Comparison of ENCODE assay signal across 1 cellular context in the genomic region with DNA sequence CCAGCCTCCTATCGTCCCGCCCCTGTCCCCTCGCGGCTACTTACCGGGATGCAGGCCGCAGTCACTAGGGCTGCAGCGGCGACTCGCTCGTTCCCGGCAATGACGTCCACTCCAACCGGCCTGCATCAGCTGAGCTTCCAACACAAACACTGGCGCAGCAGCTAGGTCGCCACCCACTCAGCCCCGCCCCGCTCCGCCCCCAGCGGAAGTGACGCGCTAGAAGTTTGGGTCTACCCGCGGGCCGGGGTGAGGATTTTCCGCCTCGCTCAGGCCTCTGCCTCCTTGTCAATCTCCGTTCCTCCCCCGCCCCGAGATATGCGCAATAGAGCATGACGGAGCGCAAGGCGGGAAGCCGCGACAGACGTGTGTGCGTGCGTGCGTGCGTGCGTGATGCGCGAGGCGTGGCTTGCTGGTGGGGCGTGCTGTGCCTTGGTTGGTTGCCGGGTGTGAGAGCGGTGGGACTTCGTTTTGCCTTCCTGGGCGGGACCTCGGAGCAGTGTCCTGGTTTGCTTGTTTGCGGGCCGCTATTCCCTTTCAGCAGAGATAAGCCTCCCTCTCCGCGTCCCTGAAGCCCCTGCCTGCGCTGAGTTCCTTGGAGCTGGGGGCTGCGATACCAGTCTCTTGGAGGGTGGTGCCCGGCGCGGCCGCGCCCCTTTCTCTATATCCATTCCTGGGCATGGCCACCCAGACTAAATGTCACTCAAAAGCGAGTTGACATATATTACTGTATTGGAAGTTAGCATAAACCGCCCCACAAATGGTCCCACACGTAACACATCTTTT.
TF ChIP-seq lines count a peak whose summit lies in the region.

A gene with protein sequence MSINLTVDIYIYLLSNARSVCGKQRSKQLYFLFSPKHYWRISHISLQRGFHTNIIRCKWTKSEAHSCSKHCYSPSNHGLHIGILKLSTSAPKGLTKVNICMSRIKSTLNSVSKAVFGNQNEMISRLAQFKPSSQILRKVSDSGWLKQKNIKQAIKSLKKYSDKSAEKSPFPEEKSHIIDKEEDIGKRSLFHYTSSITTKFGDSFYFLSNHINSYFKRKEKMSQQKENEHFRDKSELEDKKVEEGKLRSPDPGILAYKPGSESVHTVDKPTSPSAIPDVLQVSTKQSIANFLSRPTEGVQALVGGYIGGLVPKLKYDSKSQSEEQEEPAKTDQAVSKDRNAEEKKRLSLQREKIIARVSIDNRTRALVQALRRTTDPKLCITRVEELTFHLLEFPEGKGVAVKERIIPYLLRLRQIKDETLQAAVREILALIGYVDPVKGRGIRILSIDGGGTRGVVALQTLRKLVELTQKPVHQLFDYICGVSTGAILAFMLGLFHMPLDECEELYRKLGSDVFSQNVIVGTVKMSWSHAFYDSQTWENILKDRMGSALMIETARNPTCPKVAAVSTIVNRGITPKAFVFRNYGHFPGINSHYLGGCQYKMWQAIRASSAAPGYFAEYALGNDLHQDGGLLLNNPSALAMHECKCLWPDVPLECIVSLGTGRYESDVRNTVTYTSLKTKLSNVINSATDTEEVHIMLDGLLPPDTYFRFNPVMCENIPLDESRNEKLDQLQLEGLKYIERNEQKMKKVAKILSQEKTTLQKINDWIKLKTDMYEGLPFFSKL (minus strand): TSS at position 151 of the 783 bp plus-strand sequence. CDS start 10,644 bp downstream, outside the sequence.

TF ChIP-seq in K562, 482 proteins besides CTCF, POLR2A, EP300 and RAD21 (continued from another document and continues in another):
- TF ChIP-seq, protein P1, sequence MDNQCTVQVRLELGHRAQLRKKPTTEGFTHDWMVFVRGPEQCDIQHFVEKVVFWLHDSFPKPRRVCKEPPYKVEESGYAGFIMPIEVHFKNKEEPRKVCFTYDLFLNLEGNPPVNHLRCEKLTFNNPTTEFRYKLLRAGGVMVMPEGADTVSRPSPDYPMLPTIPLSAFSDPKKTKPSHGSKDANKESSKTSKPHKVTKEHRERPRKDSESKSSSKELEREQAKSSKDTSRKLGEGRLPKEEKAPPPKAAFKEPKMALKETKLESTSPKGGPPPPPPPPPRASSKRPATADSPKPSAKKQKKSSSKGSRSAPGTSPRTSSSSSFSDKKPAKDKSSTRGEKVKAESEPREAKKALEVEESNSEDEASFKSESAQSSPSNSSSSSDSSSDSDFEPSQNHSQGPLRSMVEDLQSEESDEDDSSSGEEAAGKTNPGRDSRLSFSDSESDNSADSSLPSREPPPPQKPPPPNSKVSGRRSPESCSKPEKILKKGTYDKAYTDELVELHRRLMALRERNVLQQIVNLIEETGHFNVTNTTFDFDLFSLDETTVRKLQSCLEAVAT (IDR thresholded peaks at IDR 0.05): peak in 1 of 2 experiments; percentile 64; a peak in 1 of 4 replicates
- no peak for TF ChIP-seq HDAC3 (IDR thresholded peaks at IDR 0.05; ENCODE audit: borderline replicate concordance, partially characterized antibody)
- peak; percentile 51; the same call in 1 of the 2 replicates for TF ChIP-seq MYNN (IDR thresholded peaks at IDR 0.05)
- TF ChIP-seq MYNN (CRISPR knock-in tag; IDR thresholded peaks at IDR 0.05): no peak
- peak; percentile 98 for TF ChIP-seq NCOA6 (IDR thresholded peaks at IDR 0.05)
- TF ChIP-seq, protein P2, sequence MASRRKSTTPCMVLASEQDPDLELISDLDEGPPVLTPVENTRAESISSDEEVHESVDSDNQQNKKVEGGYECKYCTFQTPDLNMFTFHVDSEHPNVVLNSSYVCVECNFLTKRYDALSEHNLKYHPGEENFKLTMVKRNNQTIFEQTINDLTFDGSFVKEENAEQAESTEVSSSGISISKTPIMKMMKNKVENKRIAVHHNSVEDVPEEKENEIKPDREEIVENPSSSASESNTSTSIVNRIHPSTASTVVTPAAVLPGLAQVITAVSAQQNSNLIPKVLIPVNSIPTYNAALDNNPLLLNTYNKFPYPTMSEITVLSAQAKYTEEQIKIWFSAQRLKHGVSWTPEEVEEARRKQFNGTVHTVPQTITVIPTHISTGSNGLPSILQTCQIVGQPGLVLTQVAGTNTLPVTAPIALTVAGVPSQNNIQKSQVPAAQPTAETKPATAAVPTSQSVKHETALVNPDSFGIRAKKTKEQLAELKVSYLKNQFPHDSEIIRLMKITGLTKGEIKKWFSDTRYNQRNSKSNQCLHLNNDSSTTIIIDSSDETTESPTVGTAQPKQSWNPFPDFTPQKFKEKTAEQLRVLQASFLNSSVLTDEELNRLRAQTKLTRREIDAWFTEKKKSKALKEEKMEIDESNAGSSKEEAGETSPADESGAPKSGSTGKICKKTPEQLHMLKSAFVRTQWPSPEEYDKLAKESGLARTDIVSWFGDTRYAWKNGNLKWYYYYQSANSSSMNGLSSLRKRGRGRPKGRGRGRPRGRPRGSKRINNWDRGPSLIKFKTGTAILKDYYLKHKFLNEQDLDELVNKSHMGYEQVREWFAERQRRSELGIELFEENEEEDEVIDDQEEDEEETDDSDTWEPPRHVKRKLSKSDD (conservative IDR thresholded peaks at IDR 0.05; ENCODE audit: low read length): no peak
- TF ChIP-seq RBFOX2 (IDR thresholded peaks at IDR 0.05; ENCODE audit: low read depth, low read length): peak; percentile 98
- TF ChIP-seq, protein P3, sequence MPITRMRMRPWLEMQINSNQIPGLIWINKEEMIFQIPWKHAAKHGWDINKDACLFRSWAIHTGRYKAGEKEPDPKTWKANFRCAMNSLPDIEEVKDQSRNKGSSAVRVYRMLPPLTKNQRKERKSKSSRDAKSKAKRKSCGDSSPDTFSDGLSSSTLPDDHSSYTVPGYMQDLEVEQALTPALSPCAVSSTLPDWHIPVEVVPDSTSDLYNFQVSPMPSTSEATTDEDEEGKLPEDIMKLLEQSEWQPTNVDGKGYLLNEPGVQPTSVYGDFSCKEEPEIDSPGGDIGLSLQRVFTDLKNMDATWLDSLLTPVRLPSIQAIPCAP (CRISPR knock-in tag; IDR thresholded peaks at IDR 0.05; ENCODE audit: borderline replicate concordance): no peak
- 0 out of 4 replicates have a peak, but pooled peaks of 1 of the 2 experiments have one; percentile 62 for TF ChIP-seq SRF (CRISPR knock-in tag; IDR thresholded peaks at IDR 0.05)
- peak; percentile 88 for TF ChIP-seq POLR2B (IDR thresholded peaks at IDR 0.05; ENCODE audit: low read depth, partially characterized antibody)
- peak; percentile 17; the same call in 1 of the 2 replicates for TF ChIP-seq KLF1 (tag; IDR thresholded peaks at IDR 0.05)
- peak in 2 of 3 experiments; percentile 40 to 66 for TF ChIP-seq YY1 (IDR thresholded peaks at IDR 0.05; ENCODE audit: borderline replicate concordance in 1 of 3, control insufficient read depth in 1 of 3, extremely low read depth in 1 of 3, insufficient read depth in 3 of 3, insufficient read length in 1 of 3, insufficient replicate concordance in 2 of 3, low read depth in 1 of 3, low read length in 2 of 3)
- TF ChIP-seq SNRNP70 (optimal IDR thresholded peaks at IDR 0.05; ENCODE audit: low read depth, low read length): no peak
- TF ChIP-seq SPI1 (IDR thresholded peaks at IDR 0.05; ENCODE audit: borderline replicate concordance, low read depth, low read length): peak; percentile 35; the same call in 1 of the 2 replicates
- 0 out of 2 replicates have a peak, but pooled peaks have one; percentile 49 for TF ChIP-seq SMAD3 (CRISPR knock-in tag; conservative IDR thresholded peaks at IDR 0.05)
- TF ChIP-seq, protein P4, sequence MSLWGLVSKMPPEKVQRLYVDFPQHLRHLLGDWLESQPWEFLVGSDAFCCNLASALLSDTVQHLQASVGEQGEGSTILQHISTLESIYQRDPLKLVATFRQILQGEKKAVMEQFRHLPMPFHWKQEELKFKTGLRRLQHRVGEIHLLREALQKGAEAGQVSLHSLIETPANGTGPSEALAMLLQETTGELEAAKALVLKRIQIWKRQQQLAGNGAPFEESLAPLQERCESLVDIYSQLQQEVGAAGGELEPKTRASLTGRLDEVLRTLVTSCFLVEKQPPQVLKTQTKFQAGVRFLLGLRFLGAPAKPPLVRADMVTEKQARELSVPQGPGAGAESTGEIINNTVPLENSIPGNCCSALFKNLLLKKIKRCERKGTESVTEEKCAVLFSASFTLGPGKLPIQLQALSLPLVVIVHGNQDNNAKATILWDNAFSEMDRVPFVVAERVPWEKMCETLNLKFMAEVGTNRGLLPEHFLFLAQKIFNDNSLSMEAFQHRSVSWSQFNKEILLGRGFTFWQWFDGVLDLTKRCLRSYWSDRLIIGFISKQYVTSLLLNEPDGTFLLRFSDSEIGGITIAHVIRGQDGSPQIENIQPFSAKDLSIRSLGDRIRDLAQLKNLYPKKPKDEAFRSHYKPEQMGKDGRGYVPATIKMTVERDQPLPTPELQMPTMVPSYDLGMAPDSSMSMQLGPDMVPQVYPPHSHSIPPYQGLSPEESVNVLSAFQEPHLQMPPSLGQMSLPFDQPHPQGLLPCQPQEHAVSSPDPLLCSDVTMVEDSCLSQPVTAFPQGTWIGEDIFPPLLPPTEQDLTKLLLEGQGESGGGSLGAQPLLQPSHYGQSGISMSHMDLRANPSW (CRISPR knock-in tag; IDR thresholded peaks at IDR 0.05): no peak
- TF ChIP-seq TFAM (CRISPR knock-in tag; conservative IDR thresholded peaks at IDR 0.05): no peak
- TF ChIP-seq NELFE (IDR thresholded peaks at IDR 0.05; ENCODE audit: insufficient read depth, insufficient read length): no peak
- peak; percentile 8 for TF ChIP-seq ZFP36 (IDR thresholded peaks at IDR 0.05; ENCODE audit: low read depth, low read length, partially characterized antibody)
- no peak for TF ChIP-seq CSDE1 (IDR thresholded peaks at IDR 0.05)
- TF ChIP-seq C11orf30 (IDR thresholded peaks at IDR 0.05; ENCODE audit: low read depth): peak; percentile 83
- peak; percentile 73; the same call in 1 of the 2 replicates for TF ChIP-seq ELF1 (tag; IDR thresholded peaks at IDR 0.05)
- peak; percentile 98 for TF ChIP-seq DACH1 (IDR thresholded peaks at IDR 0.05; ENCODE audit: partially characterized antibody)
- no peak for TF ChIP-seq PHB2 (IDR thresholded peaks at IDR 0.05; ENCODE audit: low read depth)
- TF ChIP-seq, protein P5, sequence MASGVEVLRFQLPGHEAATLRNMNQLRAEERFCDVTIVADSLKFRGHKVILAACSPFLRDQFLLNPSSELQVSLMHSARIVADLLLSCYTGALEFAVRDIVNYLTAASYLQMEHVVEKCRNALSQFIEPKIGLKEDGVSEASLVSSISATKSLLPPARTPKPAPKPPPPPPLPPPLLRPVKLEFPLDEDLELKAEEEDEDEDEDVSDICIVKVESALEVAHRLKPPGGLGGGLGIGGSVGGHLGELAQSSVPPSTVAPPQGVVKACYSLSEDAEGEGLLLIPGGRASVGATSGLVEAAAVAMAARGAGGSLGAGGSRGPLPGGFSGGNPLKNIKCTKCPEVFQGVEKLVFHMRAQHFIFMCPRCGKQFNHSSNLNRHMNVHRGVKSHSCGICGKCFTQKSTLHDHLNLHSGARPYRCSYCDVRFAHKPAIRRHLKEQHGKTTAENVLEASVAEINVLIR (CRISPR knock-in tag; IDR thresholded peaks at IDR 0.05): peak; percentile 90
- no peak for TF ChIP-seq ZNF695 (CRISPR knock-in tag; IDR thresholded peaks at IDR 0.05)
- TF ChIP-seq, protein P6, sequence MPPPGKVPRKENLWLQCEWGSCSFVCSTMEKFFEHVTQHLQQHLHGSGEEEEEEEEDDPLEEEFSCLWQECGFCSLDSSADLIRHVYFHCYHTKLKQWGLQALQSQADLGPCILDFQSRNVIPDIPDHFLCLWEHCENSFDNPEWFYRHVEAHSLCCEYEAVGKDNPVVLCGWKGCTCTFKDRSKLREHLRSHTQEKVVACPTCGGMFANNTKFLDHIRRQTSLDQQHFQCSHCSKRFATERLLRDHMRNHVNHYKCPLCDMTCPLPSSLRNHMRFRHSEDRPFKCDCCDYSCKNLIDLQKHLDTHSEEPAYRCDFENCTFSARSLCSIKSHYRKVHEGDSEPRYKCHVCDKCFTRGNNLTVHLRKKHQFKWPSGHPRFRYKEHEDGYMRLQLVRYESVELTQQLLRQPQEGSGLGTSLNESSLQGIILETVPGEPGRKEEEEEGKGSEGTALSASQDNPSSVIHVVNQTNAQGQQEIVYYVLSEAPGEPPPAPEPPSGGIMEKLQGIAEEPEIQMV (tag; conservative IDR thresholded peaks at IDR 0.05; ENCODE audit: low read depth): no peak
- TF ChIP-seq SMARCA4 (IDR thresholded peaks at IDR 0.05): peak; percentile 70
- no peak for TF ChIP-seq HNRNPUL1 (IDR thresholded peaks at IDR 0.05; ENCODE audit: low read length)
- TF ChIP-seq, protein P7, sequence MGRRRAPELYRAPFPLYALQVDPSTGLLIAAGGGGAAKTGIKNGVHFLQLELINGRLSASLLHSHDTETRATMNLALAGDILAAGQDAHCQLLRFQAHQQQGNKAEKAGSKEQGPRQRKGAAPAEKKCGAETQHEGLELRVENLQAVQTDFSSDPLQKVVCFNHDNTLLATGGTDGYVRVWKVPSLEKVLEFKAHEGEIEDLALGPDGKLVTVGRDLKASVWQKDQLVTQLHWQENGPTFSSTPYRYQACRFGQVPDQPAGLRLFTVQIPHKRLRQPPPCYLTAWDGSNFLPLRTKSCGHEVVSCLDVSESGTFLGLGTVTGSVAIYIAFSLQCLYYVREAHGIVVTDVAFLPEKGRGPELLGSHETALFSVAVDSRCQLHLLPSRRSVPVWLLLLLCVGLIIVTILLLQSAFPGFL (CRISPR knock-in tag; IDR thresholded peaks at IDR 0.05): peak; percentile 92; the same call in 1 of the 2 replicates
- TF ChIP-seq, protein P8, sequence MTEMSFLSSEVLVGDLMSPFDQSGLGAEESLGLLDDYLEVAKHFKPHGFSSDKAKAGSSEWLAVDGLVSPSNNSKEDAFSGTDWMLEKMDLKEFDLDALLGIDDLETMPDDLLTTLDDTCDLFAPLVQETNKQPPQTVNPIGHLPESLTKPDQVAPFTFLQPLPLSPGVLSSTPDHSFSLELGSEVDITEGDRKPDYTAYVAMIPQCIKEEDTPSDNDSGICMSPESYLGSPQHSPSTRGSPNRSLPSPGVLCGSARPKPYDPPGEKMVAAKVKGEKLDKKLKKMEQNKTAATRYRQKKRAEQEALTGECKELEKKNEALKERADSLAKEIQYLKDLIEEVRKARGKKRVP (CRISPR knock-in tag; IDR thresholded peaks at IDR 0.05): peak; percentile 42; the same call in 1 of the 2 replicates
- no peak for TF ChIP-seq HSF4 (CRISPR knock-in tag; IDR thresholded peaks at IDR 0.05; ENCODE audit: borderline replicate concordance)
- TF ChIP-seq, protein P9, sequence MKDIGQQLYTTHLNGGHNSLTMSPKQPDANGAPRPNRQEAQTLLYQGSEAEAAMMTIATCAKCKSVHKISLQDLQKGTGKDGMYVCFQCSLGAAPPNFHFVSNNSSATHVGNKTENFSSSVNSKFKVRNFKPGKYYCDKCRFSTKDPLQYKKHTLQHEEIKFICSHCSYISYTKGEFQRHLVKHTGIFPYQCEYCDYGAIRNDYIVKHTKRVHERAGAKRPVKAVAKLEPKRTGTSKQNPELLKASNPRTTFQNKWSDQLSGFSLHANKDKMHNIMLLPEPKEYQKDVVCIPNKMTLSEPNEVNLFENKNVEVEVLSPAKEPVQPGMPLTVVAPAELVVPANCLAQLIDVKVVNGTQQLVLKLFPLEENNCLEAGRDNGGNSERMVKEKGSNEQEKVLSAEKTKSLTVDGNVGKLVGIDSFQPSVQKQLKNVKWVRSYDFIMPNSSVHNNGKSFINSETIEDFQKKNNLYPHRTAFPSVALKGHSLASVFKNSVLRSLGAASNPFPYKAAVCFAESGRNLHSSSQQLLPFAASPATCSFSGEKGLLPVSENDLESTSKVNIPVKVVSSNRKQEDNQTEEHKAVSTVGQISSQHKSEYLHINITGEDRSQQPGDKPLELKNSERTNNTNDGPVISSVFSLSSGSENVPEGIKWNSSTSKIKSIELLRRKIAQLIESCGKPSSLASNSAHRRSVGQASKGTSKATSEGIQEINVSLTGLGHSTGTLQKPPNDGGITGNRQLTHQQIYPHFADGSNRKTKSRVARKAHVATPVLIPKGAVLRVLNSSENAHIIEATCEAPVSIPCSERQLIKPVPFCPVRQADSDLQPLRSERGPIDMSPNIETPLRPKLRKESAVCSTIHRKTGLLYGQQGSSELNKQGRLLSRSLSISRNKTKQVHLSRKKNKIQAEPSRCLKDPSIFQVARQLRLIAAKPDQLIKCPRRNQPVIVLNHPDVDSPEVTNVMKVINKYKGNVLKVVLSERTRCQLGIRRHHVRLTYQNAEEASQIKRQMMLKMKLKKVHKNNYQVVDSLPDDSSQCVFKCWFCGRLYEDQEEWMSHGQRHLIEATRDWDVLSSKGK (CRISPR knock-in tag; IDR thresholded peaks at IDR 0.05): no peak
- TF ChIP-seq TAF7 (tag; IDR thresholded peaks at IDR 0.05): peak; percentile 73; the same call in 1 of the 2 replicates
- TF ChIP-seq ZNF212 (CRISPR knock-in tag; IDR thresholded peaks at IDR 0.05): peak; percentile 83; the same call in 1 of the 2 replicates
- TF ChIP-seq FOXP1 (CRISPR knock-in tag; IDR thresholded peaks at IDR 0.05): peak; percentile 94
